Comparison of ENCODE assay signal across 24 cellular contexts in genomic region chr19:52991021-52991420, GRCh38. TPM values are rescaled to one million over a fixed set of nuclear protein-coding genes. Genes with fewer than 3 reads are reported as not detected.
DNase-seq lines count a peak whose midpoint lies in the region; ATAC-seq and TF ChIP-seq lines count a peak whose summit lies in the region.
"Had no signal": no experiment of that assay in that cellular context is flagged by ENCODE, and none has a peak within 500 bp of the region (broad histone marks: within the 10 kb centered on the region; RNA-seq: fewer than 3 reads in every experiment).

No MANE protein-coding gene starts in this region.

- DNase-seq in AG04450 (ENCODE audit: low read depth, low spot score) (no peak), LHCN-M2 (ENCODE audit: low read depth) (peak; percentile 17), T1000 (lab: John Stamatoyannopoulos, UW) (peak; percentile 16), iris pigment epithelial cell (ENCODE audit: low read depth) (peak; percentile 26), Right ventricle myocardium inferior (ENCODE audit: missing footprints) (no peak), WTC11 (ENCODE audit: low spot score) (no peak), OCI-M1 (lab: John Stamatoyannopoulos, UW) (no peak)
- no peak for DNase-seq in activated T-helper 2 cell treated with anti-CD3 and anti-CD28 coated beads, Interferon-gamma antibody, Interleukin-2, Interleukin-4, amounts not matched to agents 10 μg/mL and 5 μg/mL and 100 μg/mL, durations not matched to agents 14 hours and 24 hours and 36 hours (ENCODE audit: low spot score)
- DNase-seq: ACHN; activated CD4-positive, alpha-beta T cell treated with anti-CD3 and anti-CD28 coated beads for 48 hours; activated CD8-positive, alpha-beta memory T cell treated with anti-CD3 and anti-CD28 coated beads, Interleukin-2, amount 50 U/mL, for 48 hours; anterior cingulate cortex; CD4-positive, alpha-beta T cell; DMS153; left cardiac atrium; NCI-H1105; NCI-H2107; NCI-H524; psoas muscle; stimulated activated CD4-positive, alpha-beta T cell treated with anti-CD3 and anti-CD28 coated beads, Interleukin-12 subunit alpha, Interleukin-12 subunit beta, amount 100 ng/mL, for 4 hours had no signal

- POLR2A ChIA-PET in AG04450 (lab: Yijun Ruan, JAX): no interaction called here
- POLR2A ChIA-PET in WTC11 (lab: Charles Lee): no interaction called here

- no peak overlapping the region for H3K4me3 Mint-ChIP-seq in activated T-helper 2 cell treated with anti-CD3 and anti-CD28 coated beads, Interferon-gamma antibody, Interleukin-2, Interleukin-4, amounts not matched to agents 10 μg/mL and 5 μg/mL and 100 μg/mL, durations not matched to agents 14 hours and 24 hours and 36 hours (ENCODE audit: low read depth)
- no peak overlapping the region for H3K4me3 Mint-ChIP-seq in WTC11

- H3K4me3 ChIP-seq in AG04450 (ENCODE audit: low read depth, low read length): no peak overlapping the region
- H3K4me3 ChIP-seq: psoas muscle had no signal

- peaks cover 25% of the 10 kb centered on the region for H3K9me3 ChIP-seq in AG04450 (ENCODE audit: control insufficient read depth, insufficient read depth, low read length)
- H3K9me3 ChIP-seq: psoas muscle had no signal

- H3K27ac ChIP-seq in AG04450 (ENCODE audit: low read depth, low read length): peak overlapping the region; percentile 21
- H3K27ac ChIP-seq: psoas muscle had no signal

- ATAC-seq in Right ventricle myocardium inferior (no peak), WTC11 (no peak)
- ATAC-seq: left cardiac atrium, psoas muscle had no signal

- no peaks in the 10 kb centered on the region for H3K27me3 ChIP-seq in AG04450 (ENCODE audit: control insufficient read depth, insufficient read depth, low read length)

- TF ChIP-seq CTCF in AG04450 (IDR thresholded peaks at IDR 0.05; ENCODE audit: low read depth, low read length) (no peak), WTC11 (IDR thresholded peaks at IDR 0.05) (no peak)

- peaks cover 10% of the 10 kb centered on the region for H3K36me3 Mint-ChIP-seq in activated T-helper 2 cell treated with anti-CD3 and anti-CD28 coated beads, Interferon-gamma antibody, Interleukin-2, Interleukin-4, amounts not matched to agents 10 μg/mL and 5 μg/mL and 100 μg/mL, durations not matched to agents 14 hours and 24 hours and 36 hours (ENCODE audit: low read depth)
- H3K36me3 Mint-ChIP-seq in WTC11: no peaks in the 10 kb centered on the region; the same call in none of the 2 replicates

- intact Hi-C loops in Right ventricle myocardium inferior (cut with DNase I): no loop called here
- intact Hi-C loops in activated T-helper 2 cell treated with anti-CD3 and anti-CD28 coated beads, Interferon-gamma antibody, Interleukin-2, Interleukin-4, amounts not matched to agents 10 μg/mL and 5 μg/mL and 100 μg/mL, durations not matched to agents 14 hours and 24 hours and 36 hours (cut with micrococcal nuclease): no loop called here

- CTCF ChIA-PET in AG04450 (lab: Charles Lee): no interaction called here
- CTCF ChIA-PET in WTC11 (lab: Charles Lee): no interaction called here

- no peak overlapping the region for H3K27ac Mint-ChIP-seq in activated T-helper 2 cell treated with anti-CD3 and anti-CD28 coated beads, Interferon-gamma antibody, Interleukin-2, Interleukin-4, amounts not matched to agents 10 μg/mL and 5 μg/mL and 100 μg/mL, durations not matched to agents 14 hours and 24 hours and 36 hours
- no peak overlapping the region for H3K27ac Mint-ChIP-seq in WTC11
- H3K27ac Mint-ChIP-seq: CD4-positive, alpha-beta T cell; IgD-negative memory B cell had no signal

- peaks cover 2% of the 10 kb centered on the region for H3K27me3 Mint-ChIP-seq in activated T-helper 2 cell treated with anti-CD3 and anti-CD28 coated beads, Interferon-gamma antibody, Interleukin-2, Interleukin-4, amounts not matched to agents 10 μg/mL and 5 μg/mL and 100 μg/mL, durations not matched to agents 14 hours and 24 hours and 36 hours (ENCODE audit: low read depth)
- H3K27me3 Mint-ChIP-seq in WTC11 (ENCODE audit: low read depth): peaks cover 71% of the 10 kb centered on the region
- H3K27me3 Mint-ChIP-seq: CD4-positive, alpha-beta T cell had no signal

- peaks cover 6% of the 10 kb centered on the region for H3K4me1 Mint-ChIP-seq in activated T-helper 2 cell treated with anti-CD3 and anti-CD28 coated beads, Interferon-gamma antibody, Interleukin-2, Interleukin-4, amounts not matched to agents 10 μg/mL and 5 μg/mL and 100 μg/mL, durations not matched to agents 14 hours and 24 hours and 36 hours (ENCODE audit: low read depth)
- peaks cover 15% of the 10 kb centered on the region for H3K4me1 Mint-ChIP-seq in WTC11

- peaks cover 47% of the 10 kb centered on the region for H3K9me3 Mint-ChIP-seq in activated T-helper 2 cell treated with anti-CD3 and anti-CD28 coated beads, Interferon-gamma antibody, Interleukin-2, Interleukin-4, amounts not matched to agents 10 μg/mL and 5 μg/mL and 100 μg/mL, durations not matched to agents 14 hours and 24 hours and 36 hours
- H3K9me3 Mint-ChIP-seq in WTC11: peaks cover 3% of the 10 kb centered on the region; the same call in 1 of the 2 replicates

TF ChIP-seq in WTC11, 78 proteins besides CTCF, POLR2A, EP300 and RAD21:
- TF ChIP-seq ZNF416 (CRISPR knock-in tag; IDR thresholded peaks at IDR 0.05): no peak
TF ChIP-seq in WTC11: peak in this region for 0.

RNA-seq across cellular contexts. Expression of gene ERVV-1, which starts 22.7 kb away (rescaled TPM):
- not detected in 2 replicates for polyA plus RNA-seq in AG04450 (2011; rRNA removed)
- not detected in 2 replicates for polyA minus RNA-seq in AG04450 (2011; rRNA and poly(A)+ RNA removed)
- total RNA-seq in LHCN-M2 (2014; rRNA removed) (not detected in 2 replicates), Right ventricle myocardium inferior (not detected), WTC11 (2021) (not detected in 3 replicates)
- not detected for polyA plus RNA-seq in LHCN-M2 (2012)
- total RNA-seq in activated T-helper 2 cell treated with anti-CD3 and anti-CD28 coated beads, Interferon-gamma antibody, Interleukin-2, Interleukin-4, amounts not matched to agents 10 μg/mL and 5 μg/mL and 100 μg/mL, durations not matched to agents 14 hours and 24 hours and 36 hours: not detected in 2 replicates
- total RNA-seq: CD4-positive, alpha-beta T cell; left cardiac atrium; psoas muscle; temporal lobe had no signal
- polyA plus RNA-seq: neural cell had no signal

RNA-seq across cellular contexts. Expression of gene ZNF816, which starts 28.3 kb away (rescaled TPM):
- polyA plus RNA-seq in AG04450 (2011; rRNA removed): 4.7 and 6.3 TPM in 2 replicates
- 4.4 and 8.6 TPM in 2 replicates for polyA minus RNA-seq in AG04450 (2011; rRNA and poly(A)+ RNA removed)
- total RNA-seq in LHCN-M2 (2014; rRNA removed) (9.9 and 11.2 TPM in 2 replicates), Right ventricle myocardium inferior (4.4 TPM), WTC11 (2021) (10.8 to 15.3 TPM (median 12.4 TPM) in 3 replicates)
- polyA plus RNA-seq in LHCN-M2 (2012): 4.1 TPM
- 8.1 and 8.4 TPM in 2 replicates for total RNA-seq in activated T-helper 2 cell treated with anti-CD3 and anti-CD28 coated beads, Interferon-gamma antibody, Interleukin-2, Interleukin-4, amounts not matched to agents 10 μg/mL and 5 μg/mL and 100 μg/mL, durations not matched to agents 14 hours and 24 hours and 36 hours

RNA-seq across cellular contexts. Expression of gene ERVV-2, which starts 53.5 kb away (rescaled TPM):
- not detected in 2 replicates for polyA plus RNA-seq in AG04450 (2011; rRNA removed)
- polyA minus RNA-seq in AG04450 (2011; rRNA and poly(A)+ RNA removed): not detected in 2 replicates
- total RNA-seq in LHCN-M2 (2014; rRNA removed) (not detected in 2 replicates), Right ventricle myocardium inferior (not detected), WTC11 (2021) (0.26 to 0.46 TPM (median 0.46 TPM) in 3 replicates)
- not detected for polyA plus RNA-seq in LHCN-M2 (2012)
- not detected in 2 replicates for total RNA-seq in activated T-helper 2 cell treated with anti-CD3 and anti-CD28 coated beads, Interferon-gamma antibody, Interleukin-2, Interleukin-4, amounts not matched to agents 10 μg/mL and 5 μg/mL and 100 μg/mL, durations not matched to agents 14 hours and 24 hours and 36 hours
- total RNA-seq: CD4-positive, alpha-beta T cell; left cardiac atrium; mesothelial cell of epicardium; psoas muscle; temporal lobe had no signal
- polyA plus RNA-seq: IgD-negative memory B cell, neural cell, psoas muscle had no signal

Comparison
In these comparisons a context has a peak if more than half of its experiments do, and no peak if none do; other contexts are left out.
1. DNase-seq: peak in LHCN-M2 (single experiment), T1000 (single experiment) and iris pigment epithelial cell (single experiment); none in AG04450 (single experiment), Right ventricle myocardium inferior (single experiment), activated T-helper 2 cell treated with anti-CD3 and anti-CD28 coated beads, Interferon-gamma antibody, Interleukin-2, Interleukin-4, amounts not matched to agents 10 μg/mL and 5 μg/mL and 100 μg/mL, durations not matched to agents 14 hours and 24 hours and 36 hours (single experiment), WTC11 (single experiment) and OCI-M1 (single experiment).